ENCODE assay signal across 8 cellular contexts in the genomic region with DNA sequence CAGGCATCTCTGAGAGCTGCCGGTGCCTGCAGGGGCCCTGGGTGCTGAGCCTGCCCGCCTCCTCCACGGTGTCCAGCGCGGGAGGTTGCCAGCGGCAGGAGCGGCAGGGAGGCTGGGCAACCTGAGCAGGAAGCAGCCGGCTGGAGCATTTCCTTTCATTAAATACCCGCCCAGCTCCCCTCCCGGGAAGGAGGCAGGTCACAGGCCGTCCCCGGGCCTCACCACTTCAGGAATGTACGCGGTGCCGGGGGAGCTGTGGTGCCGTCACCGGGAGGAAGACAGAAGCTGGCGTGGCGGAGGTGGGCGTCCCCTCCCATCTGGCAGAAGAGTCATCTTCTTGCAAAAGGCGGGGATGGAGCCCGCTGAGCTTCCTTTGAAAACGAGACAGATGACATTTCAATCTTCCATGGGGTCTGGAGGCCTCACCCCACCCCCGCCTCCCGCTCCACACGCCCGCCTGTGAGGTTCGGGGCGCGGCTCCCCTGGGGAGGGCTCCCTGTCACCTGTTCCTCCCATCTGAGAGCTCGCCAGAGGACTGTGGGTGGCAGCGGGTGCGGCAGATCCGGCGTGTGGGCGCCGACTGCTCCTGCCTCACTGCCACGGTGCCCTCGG. TPM values are rescaled to one million over a fixed set of nuclear protein-coding genes. Genes with fewer than 3 reads are reported as not detected.
DNase-seq lines count a peak whose midpoint lies in the region; ATAC-seq and TF ChIP-seq lines count a peak whose summit lies in the region.

No MANE protein-coding gene starts in this region.

- peaks cover 8% of the 10 kb centered on the region for H3K4me1 Mint-ChIP-seq in HFFc6 (ENCODE audit: low read depth)

- peaks cover 7% of the 10 kb centered on the region for H3K27me3 Mint-ChIP-seq in HFFc6 (ENCODE audit: insufficient read depth)

- peaks cover 18% of the 10 kb centered on the region; the same call in 1 of the 2 replicates for H3K9me3 Mint-ChIP-seq in HFFc6

- TF ChIP-seq CTCF in HFFc6 (IDR thresholded peaks at IDR 0.05), result no peak
- TF ChIP-seq CTCF in colonic mucosa (IDR thresholded peaks at IDR 0.05), result no peak

- H3K36me3 Mint-ChIP-seq in HFFc6 (ENCODE audit: low read depth), result peaks cover 13% of the 10 kb centered on the region; the same call in 1 of the 2 replicates

- H3K4me1 ChIP-seq in colonic mucosa, result no peaks in the 10 kb centered on the region
- H3K4me1 ChIP-seq in mucosa of stomach (ENCODE audit: control insufficient read depth, insufficient read depth, low read length), result peaks cover 16% of the 10 kb centered on the region

- no peaks in the 10 kb centered on the region for H3K36me3 ChIP-seq in colonic mucosa
- no peaks in the 10 kb centered on the region for H3K36me3 ChIP-seq in mucosa of stomach (ENCODE audit: control insufficient read depth, insufficient read depth, low read length)

- H3K27me3 ChIP-seq in colonic mucosa (peaks cover 21% of the 10 kb centered on the region), mucosa of stomach (ENCODE audit: control insufficient read depth, insufficient read depth, low read length) (peaks cover 30% of the 10 kb centered on the region)

- H3K27ac Mint-ChIP-seq in HFFc6, result no peak overlapping the region

- H3K9me3 ChIP-seq in colonic mucosa, result no peaks in the 10 kb centered on the region
- no peaks in the 10 kb centered on the region for H3K9me3 ChIP-seq in mucosa of stomach (ENCODE audit: control insufficient read depth, low read length)

- ATAC-seq in HG02798 (IDR thresholded peaks at IDR 0.05; ENCODE audit: poor library complexity, unreplicated experiment), result no peak
- ATAC-seq in GM18511 (IDR thresholded peaks at IDR 0.05; ENCODE audit: unreplicated experiment), result no peak

- H3K27ac ChIP-seq in colonic mucosa (no peak overlapping the region), temporal lobe (ENCODE audit: low read depth, low read length) (peak overlapping the region; percentile 20)

- no peak overlapping the region for H3K4me3 Mint-ChIP-seq in HFFc6

- DNase-seq in HFFc6 (peak; percentile 65), colonic mucosa (no peak), NCI-H1048 (lab: John Stamatoyannopoulos, UW) (no peak)
- peak; percentile 49 for DNase-seq in activated CD4-positive, CD25-positive, alpha-beta regulatory T cell treated with anti-CD3 and anti-CD28 coated beads, Interleukin-2, amount 50 U/mL, for 72 hours

- H3K9ac ChIP-seq in colonic mucosa (ENCODE audit: low read depth in 2 of 2, low read length in 2 of 2), result peak overlapping the region in 1 of 2 donors; percentile 12
- H3K9ac ChIP-seq in mucosa of stomach (ENCODE audit: low read length), result peak overlapping the region; percentile 15

- H3K4me3 ChIP-seq in colonic mucosa (peak overlapping the region; percentile 9), mucosa of stomach (ENCODE audit: low read length) (no peak overlapping the region)

- intact Hi-C loops in colonic mucosa (cut with DNase I), result no loop called here

RNA-seq across cellular contexts. Expression of gene SOX8, which starts 16.0 kb away (rescaled TPM):
- total RNA-seq in HFFc6 (2021; fragmentation: NEBNext Ultra II Directional; extraction: Animal tissue kit (Norgen Biotek cat#: 25700)), result under 1 TPM in 2 of 6 experiments, not detected in 4; 0.05 to 0.07 TPM
- total RNA-seq in colonic mucosa, result under 1 TPM; 0.20 to 0.61 TPM
- total RNA-seq in temporal lobe, result 21.6 TPM

RNA-seq across cellular contexts. Expression of gene LMF1, which starts 26.8 kb away (rescaled TPM):
- 10 to 100 TPM; 10.9 to 19.3 (median 14.2) TPM for total RNA-seq in HFFc6 (2021; fragmentation: NEBNext Ultra II Directional; extraction: Animal tissue kit (Norgen Biotek cat#: 25700))
- 10 to 100 TPM in 1 of 2 donors, 1 to 10 TPM in 1; 8.4 to 12.8 TPM for total RNA-seq in colonic mucosa
- 10.6 TPM for total RNA-seq in temporal lobe

Comparison
In these comparisons a context has a peak if more than half of its experiments do, and no peak if none do; other contexts are left out.
1. DNase-seq: peak in HFFc6 (single experiment) and activated CD4-positive, CD25-positive, alpha-beta regulatory T cell treated with anti-CD3 and anti-CD28 coated beads, Interleukin-2, amount 50 U/mL, for 72 hours (single experiment); none in colonic mucosa (single experiment) and NCI-H1048 (single experiment).
2. RNA of gene SOX8, which starts 16.0 kb away (total RNA-seq): 21.6 TPM in temporal lobe (single experiment); 0.20 to 0.61 TPM in colonic mucosa and 0.05 to 0.07 TPM in HFFc6; every median in the first group is over 10 times any median in the second.